16 cellular contexts compared by ENCODE assay signal in genomic region chr5:177256296-177256695, GRCh38. TPM values are rescaled to one million over a fixed set of nuclear protein-coding genes. Genes with fewer than 3 reads are reported as not detected.
DNase-seq lines count a peak whose midpoint lies in the region; ATAC-seq and TF ChIP-seq lines count a peak whose summit lies in the region.
"Had no signal": no experiment of that assay in that cellular context is flagged by ENCODE, and none has a peak within 500 bp of the region (broad histone marks: within the 10 kb centered on the region; RNA-seq: fewer than 3 reads in every experiment).

No MANE protein-coding gene starts in this region.

- H3K27ac Mint-ChIP-seq in natural killer cell (peak overlapping the region; percentile 21 to 26), osteocyte (ENCODE audit: unreplicated experiment) (no peak overlapping the region)
- peak overlapping the region in 1 of 2 donors; percentile 18 for H3K27ac Mint-ChIP-seq in natural killer cell treated with Interleukin-12 subunit alpha and Interleukin-12 subunit beta and Interleukin-15 and Interleukin-18, amount 100 ng/mL, for 72 hours

- H3K4me3 ChIP-seq in epithelial cell of esophagus (ENCODE audit: low read length), result no peak overlapping the region
- H3K4me3 ChIP-seq: GM12878, SK-N-MC had no signal

- peaks cover 7% of the 10 kb centered on the region for H3K36me3 Mint-ChIP-seq in natural killer cell
- peaks cover 32% of the 10 kb centered on the region for H3K36me3 Mint-ChIP-seq in natural killer cell treated with Interleukin-12 subunit alpha and Interleukin-12 subunit beta and Interleukin-15 and Interleukin-18, amount 100 ng/mL, for 72 hours
- peaks cover 44% of the 10 kb centered on the region for H3K36me3 Mint-ChIP-seq in osteocyte (ENCODE audit: unreplicated experiment)

- intact Hi-C loops in natural killer cell (cut with micrococcal nuclease), result no loop called here

- H3K4me3 Mint-ChIP-seq in natural killer cell (no peak overlapping the region), osteocyte (ENCODE audit: unreplicated experiment) (no peak overlapping the region)
- H3K4me3 Mint-ChIP-seq in natural killer cell treated with Interleukin-12 subunit alpha and Interleukin-12 subunit beta and Interleukin-15 and Interleukin-18, amount 100 ng/mL, for 72 hours, result no peak overlapping the region

- no peak for TF ChIP-seq CTCF in natural killer cell (IDR thresholded peaks at IDR 0.05)
- no peak for TF ChIP-seq CTCF in epithelial cell of esophagus (IDR thresholded peaks at IDR 0.05; ENCODE audit: insufficient read depth, low read depth, low read length, missing control alignments)
- TF ChIP-seq CTCF in osteocyte (IDR thresholded peaks at IDR 0.05), result no peak

- H3K9me3 Mint-ChIP-seq in natural killer cell, result no peaks in the 10 kb centered on the region
- no peaks in the 10 kb centered on the region for H3K9me3 Mint-ChIP-seq in natural killer cell treated with Interleukin-12 subunit alpha and Interleukin-12 subunit beta and Interleukin-15 and Interleukin-18, amount 100 ng/mL, for 72 hours
- no peaks in the 10 kb centered on the region for H3K9me3 Mint-ChIP-seq in osteocyte (ENCODE audit: unreplicated experiment)

- H3K27me3 Mint-ChIP-seq in natural killer cell (ENCODE audit: low read depth in 2 of 2) (no peaks in the 10 kb centered on the region), osteocyte (ENCODE audit: unreplicated experiment) (no peaks in the 10 kb centered on the region)
- H3K27me3 Mint-ChIP-seq in natural killer cell treated with Interleukin-12 subunit alpha and Interleukin-12 subunit beta and Interleukin-15 and Interleukin-18, amount 100 ng/mL, for 72 hours, result no peaks in the 10 kb centered on the region

- DNase-seq in natural killer cell (no peak), NCI-H2029 (lab: John Stamatoyannopoulos, UW) (peak; percentile 14), epithelial cell of esophagus (ENCODE audit: low read depth) (peak; percentile 54), osteocyte (ENCODE audit: extremely low spot score, unreplicated experiment) (no peak), NCI-H526 treated with DMSO at 0.1 percent for 48 hours (lab: John Stamatoyannopoulos, UW) (no peak), SHP77 treated with DMSO at 0.1 percent for 48 hours (lab: John Stamatoyannopoulos, UW) (no peak)
- no peak for DNase-seq in natural killer cell treated with Interleukin-12 subunit alpha and Interleukin-12 subunit beta and Interleukin-15 and Interleukin-18, amount 100 ng/mL, for 72 hours (ENCODE audit: low spot score)
- no peak for DNase-seq in stimulated activated CD4-positive, alpha-beta T cell treated with anti-CD3 and anti-CD28 coated beads, Interleukin-4, amount 100 ng/mL, for 1 hour
- DNase-seq: activated CD4-positive, alpha-beta T cell treated with anti-CD3 and anti-CD28 coated beads, Interleukin-2, amount 50 U/mL, for 4 hours; activated effector memory CD4-positive, alpha-beta T cell treated with anti-CD3 and anti-CD28 coated beads, Interleukin-2, amount 50 U/mL, for 16 hours; brain microvascular endothelial cell; DND-41; effector CD8-positive, alpha-beta T cell; foreskin fibroblast had no signal

- H3K4me1 Mint-ChIP-seq in natural killer cell (peaks cover 0 to 4% of the 10 kb centered on the region in 2 donors), osteocyte (ENCODE audit: unreplicated experiment) (peaks cover 3% of the 10 kb centered on the region)
- peaks cover 0 to 2% of the 10 kb centered on the region in 2 donors for H3K4me1 Mint-ChIP-seq in natural killer cell treated with Interleukin-12 subunit alpha and Interleukin-12 subunit beta and Interleukin-15 and Interleukin-18, amount 100 ng/mL, for 72 hours (ENCODE audit: low read depth in 2 of 2)

- ATAC-seq in natural killer cell, result no peak
- no peak for ATAC-seq in natural killer cell treated with Interleukin-12 subunit alpha and Interleukin-12 subunit beta and Interleukin-15 and Interleukin-18, amount 100 ng/mL, for 72 hours
- ATAC-seq: GM12878 had no signal

RNA-seq across cellular contexts. Expression of gene RAB24, which starts 47.2 kb away (rescaled TPM):
- 10 to 100 TPM; 42.5 to 55.4 (median 49.5) TPM for total RNA-seq in natural killer cell
- total RNA-seq in natural killer cell treated with Interleukin-12 subunit alpha and Interleukin-12 subunit beta and Interleukin-15 and Interleukin-18, amount 100 ng/mL, for 72 hours, result 10 to 100 TPM; 44.2 to 49.8 TPM
- total RNA-seq in osteocyte, result 47.8 and 49.5 TPM in 2 replicates

RNA-seq across cellular contexts. Expression of gene PRELID1, which starts 47.3 kb away (rescaled TPM):
- total RNA-seq in natural killer cell (10 to 100 TPM; 76.6 to 99.3 (median 91.6) TPM), osteocyte (98.8 and 102 TPM in 2 replicates)
- total RNA-seq in natural killer cell treated with Interleukin-12 subunit alpha and Interleukin-12 subunit beta and Interleukin-15 and Interleukin-18, amount 100 ng/mL, for 72 hours, result 100 to 1,000 TPM; 310 to 360 TPM

RNA-seq across cellular contexts. Expression of gene MXD3, which starts 55.4 kb away (rescaled TPM):
- total RNA-seq in natural killer cell (10 to 100 TPM; 10.9 to 15.0 (median 15.0) TPM), osteocyte (10.7 and 11.1 TPM in 2 replicates)
- 10 to 100 TPM; 15.0 to 24.8 TPM for total RNA-seq in natural killer cell treated with Interleukin-12 subunit alpha and Interleukin-12 subunit beta and Interleukin-15 and Interleukin-18, amount 100 ng/mL, for 72 hours

Comparison
In these comparisons a context has a peak if more than half of its experiments do, and no peak if none do; other contexts are left out.
1. DNase-seq: peak in NCI-H2029 (single experiment) and epithelial cell of esophagus (single experiment); none in natural killer cell (single experiment), natural killer cell treated with Interleukin-12 subunit alpha and Interleukin-12 subunit beta and Interleukin-15 and Interleukin-18, amount 100 ng/mL, for 72 hours (single experiment), stimulated activated CD4-positive, alpha-beta T cell treated with anti-CD3 and anti-CD28 coated beads, Interleukin-4, amount 100 ng/mL, for 1 hour (single experiment), osteocyte (single experiment), NCI-H526 treated with DMSO at 0.1 percent for 48 hours (single experiment) and SHP77 treated with DMSO at 0.1 percent for 48 hours (single experiment).